6 cellular contexts compared by ENCODE assay signal in the genomic region with DNA sequence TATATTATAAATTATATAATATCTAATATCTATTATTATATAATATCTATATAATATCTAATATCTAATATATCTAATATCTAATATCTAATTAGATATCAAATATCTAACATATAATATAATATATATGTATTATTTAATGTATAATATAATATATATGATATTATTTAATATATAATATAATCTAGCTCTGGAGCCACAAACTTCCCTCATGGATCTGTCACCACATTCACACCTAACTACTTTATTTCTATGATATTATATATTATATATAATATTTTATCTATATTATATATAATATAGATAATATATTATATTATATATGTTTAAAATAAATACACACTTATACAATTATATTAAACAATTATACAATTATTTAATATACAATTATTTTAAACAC.
"Had no signal": no experiment of that assay in that cellular context is flagged by ENCODE, and none has a peak within 500 bp of the region (broad histone marks: within the 10 kb centered on the region; RNA-seq: fewer than 3 reads in every experiment).

No MANE protein-coding gene starts in this region.

- ATAC-seq: HepG2, K562 had no signal

- H3K4me3 ChIP-seq: K562 had no signal

- H3K36me3 Mint-ChIP-seq: IgD-negative memory B cell had no signal

- H3K27me3 Mint-ChIP-seq: IgD-negative memory B cell had no signal

- H3K27ac Mint-ChIP-seq: IgD-negative memory B cell had no signal

- FAIRE-seq: HepG2, HTR-8/SVneo, K562 had no signal

- DNase-seq: IMR-90 had no signal

- H3K4me3 Mint-ChIP-seq: IgD-negative memory B cell had no signal

- H3K27ac ChIP-seq: HL-60 had no signal
